ENCODE assay signal across 16 cellular contexts in the genomic region with DNA sequence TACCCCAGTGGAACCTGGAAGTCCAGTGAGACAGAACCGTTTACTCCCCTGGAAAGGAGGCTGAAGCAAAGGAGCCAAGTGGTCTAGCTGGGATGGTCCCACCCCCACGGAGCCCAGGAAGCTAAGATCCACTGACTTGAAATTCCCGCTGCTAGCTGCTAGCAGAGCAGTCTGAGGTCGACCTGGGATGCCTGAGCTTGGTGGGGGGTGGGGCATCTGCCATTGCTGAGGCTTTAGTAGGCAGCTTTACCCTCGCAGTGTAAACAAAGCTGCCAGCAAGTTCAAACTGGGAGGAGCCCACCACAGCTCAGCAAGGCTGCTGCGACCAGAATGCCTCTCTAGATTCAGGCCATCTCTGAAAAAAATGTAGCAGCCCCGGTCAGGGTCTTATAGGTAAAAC.
"Had no signal": no experiment of that assay in that cellular context is flagged by ENCODE, and none has a peak within 500 bp of the region (broad histone marks: within the 10 kb centered on the region; RNA-seq: fewer than 3 reads in every experiment).

No MANE protein-coding gene starts in this region.

- ATAC-seq: activated naive CD8-positive, alpha-beta T cell treated with anti-CD3 and anti-CD28 coated beads, Interleukin-2, amount 50 U/mL, for 24 hours; activated T-helper 17 cell treated with anti-CD3 and anti-CD28 coated beads, Interleukin-2, amount 50 U/mL, for 72 hours; heart left ventricle; natural killer cell; stimulated activated effector memory CD8-positive, alpha-beta T cell treated with anti-CD3 and anti-CD28 coated beads, Interleukin-12 subunit alpha, Interleukin-12 subunit beta, amount 100 ng/mL, for 72 hours; upper lobe of right lung had no signal

- H3K4me3 Mint-ChIP-seq: activated naive CD8-positive, alpha-beta T cell treated with anti-CD3 and anti-CD28 coated beads, Interleukin-2, amount 50 U/mL, for 24 hours; activated T-helper 17 cell treated with anti-CD3 and anti-CD28 coated beads, Interleukin-2, amount 50 U/mL, for 72 hours; natural killer cell; stimulated activated effector memory CD8-positive, alpha-beta T cell treated with anti-CD3 and anti-CD28 coated beads, Interleukin-12 subunit alpha, Interleukin-12 subunit beta, amount 100 ng/mL, for 72 hours had no signal

- H3K27ac Mint-ChIP-seq: activated naive CD8-positive, alpha-beta T cell treated with anti-CD3 and anti-CD28 coated beads, Interleukin-2, amount 50 U/mL, for 24 hours; activated T-helper 17 cell treated with anti-CD3 and anti-CD28 coated beads, Interleukin-2, amount 50 U/mL, for 72 hours; natural killer cell; stimulated activated effector memory CD8-positive, alpha-beta T cell treated with anti-CD3 and anti-CD28 coated beads, Interleukin-12 subunit alpha, Interleukin-12 subunit beta, amount 100 ng/mL, for 72 hours had no signal

- H3K4me3 ChIP-seq: heart left ventricle, left ventricle myocardium inferior, sigmoid colon, spleen, thoracic aorta, upper lobe of right lung had no signal

- H3K27me3 ChIP-seq: sigmoid colon, upper lobe of right lung had no signal

- H3K36me3 ChIP-seq: heart left ventricle, left ventricle myocardium inferior, sigmoid colon, spleen, thoracic aorta, upper lobe of right lung had no signal

- DNase-seq: activated CD4-positive, alpha-beta T cell treated with anti-CD3 and anti-CD28 coated beads, Interleukin-2, amount 50 U/mL, for 4 hours; activated CD4-positive, CD25-positive, alpha-beta regulatory T cell treated with anti-CD3 and anti-CD28 coated beads, Interleukin-2, amount 50 U/mL, for 72 hours; activated naive CD4-positive, alpha-beta T cell treated with Interleukin-2 at 50 U/mL for 16 hours; activated naive CD8-positive, alpha-beta T cell treated with anti-CD3 and anti-CD28 coated beads, Interleukin-2, amount 50 U/mL, for 24 hours; dermis blood vessel endothelial cell; heart left ventricle; kidney; left ventricle myocardium inferior; natural killer cell; sigmoid colon; spleen; stimulated activated CD4-positive, alpha-beta T cell treated with anti-CD3 and anti-CD28 coated beads, Interleukin-1b, Interleukin-23, amount 100 ng/mL, for 48 hours; upper lobe of right lung had no signal

- H3K27me3 Mint-ChIP-seq: activated naive CD8-positive, alpha-beta T cell treated with anti-CD3 and anti-CD28 coated beads, Interleukin-2, amount 50 U/mL, for 24 hours; activated T-helper 17 cell treated with anti-CD3 and anti-CD28 coated beads, Interleukin-2, amount 50 U/mL, for 72 hours had no signal

- H3K4me1 Mint-ChIP-seq: activated naive CD8-positive, alpha-beta T cell treated with anti-CD3 and anti-CD28 coated beads, Interleukin-2, amount 50 U/mL, for 24 hours; activated T-helper 17 cell treated with anti-CD3 and anti-CD28 coated beads, Interleukin-2, amount 50 U/mL, for 72 hours; natural killer cell; stimulated activated effector memory CD8-positive, alpha-beta T cell treated with anti-CD3 and anti-CD28 coated beads, Interleukin-12 subunit alpha, Interleukin-12 subunit beta, amount 100 ng/mL, for 72 hours had no signal

- H3K36me3 Mint-ChIP-seq: natural killer cell; stimulated activated effector memory CD8-positive, alpha-beta T cell treated with anti-CD3 and anti-CD28 coated beads, Interleukin-12 subunit alpha, Interleukin-12 subunit beta, amount 100 ng/mL, for 72 hours had no signal
